ENCODE assay signal across 25 cellular contexts in genomic region chr13:111549464-111549863, GRCh38.
"Had no signal": no experiment of that assay in that cellular context is flagged by ENCODE, and none has a peak within 500 bp of the region (broad histone marks: within the 10 kb centered on the region; RNA-seq: fewer than 3 reads in every experiment).

No MANE protein-coding gene starts in this region.

- H3K27me3 ChIP-seq: brain microvascular endothelial cell, dorsolateral prefrontal cortex, upper lobe of left lung had no signal

- DNase-seq: activated CD4-positive, alpha-beta T cell treated with anti-CD3 and anti-CD28 coated beads, Interleukin-2, amount 10 ng/mL, durations not matched to agents 7 days and 5 days; activated CD4-positive, CD25-positive, alpha-beta regulatory T cell treated with anti-CD3 and anti-CD28 coated beads, Interleukin-2, amount 50 U/mL, for 72 hours; activated CD8-positive, alpha-beta T cell treated with anti-CD3 and anti-CD28 coated beads, Interleukin-2, amount 10 ng/mL, durations not matched to agents 7 days and 5 days; activated T-cell treated with anti-CD3 and anti-CD28 coated beads, Interleukin-2, amount 50 U/mL, for 1 hour; brain microvascular endothelial cell; central memory CD4-positive, alpha-beta T cell; dorsolateral prefrontal cortex; effector memory CD8-positive, alpha-beta T cell; glutamatergic neuron; hippocampal formation; stimulated activated CD4-positive, alpha-beta T cell treated with anti-CD3 and anti-CD28 coated beads, Interleukin-4, amount 100 ng/mL, for 1 hour; stimulated activated naive CD4-positive, alpha-beta T cell; T-cell; upper lobe of left lung; WERI-Rb-1 had no signal

- H3K27ac ChIP-seq: brain microvascular endothelial cell, dorsolateral prefrontal cortex, esophagus muscularis mucosa, thoracic aorta, upper lobe of left lung, WERI-Rb-1 had no signal

- H3K4me3 ChIP-seq: dorsolateral prefrontal cortex, esophagus muscularis mucosa, smooth muscle cell, thoracic aorta, upper lobe of left lung had no signal

- H3K4me1 ChIP-seq: esophagus muscularis mucosa, upper lobe of left lung had no signal

- FAIRE-seq: endothelial cell of umbilical vein, frontal cortex, TTC549 had no signal

- H3K36me3 ChIP-seq: brain microvascular endothelial cell, esophagus muscularis mucosa, thoracic aorta, upper lobe of left lung, WERI-Rb-1 had no signal

- H3K9me3 ChIP-seq: thoracic aorta, upper lobe of left lung had no signal

- ATAC-seq: activated CD8-positive, alpha-beta T cell treated with anti-CD3 and anti-CD28 coated beads, Interleukin-2, amount 10 ng/mL, durations not matched to agents 7 days and 5 days; activated naive CD4-positive, alpha-beta T cell treated with anti-CD3 and anti-CD28 coated beads, Interleukin-2, amount 50 U/mL, for 72 hours; effector memory CD8-positive, alpha-beta T cell; natural killer cell treated with Interleukin-12 subunit alpha and Interleukin-12 subunit beta and Interleukin-15 and Interleukin-18, amount 100 ng/mL, for 72 hours; sciatic nerve; SK-N-SH treated with all-trans-retinoic acid at 6 μM for 48 hours; T-cell had no signal
